ENCODE assay signal across 1 cellular context in the genomic region with DNA sequence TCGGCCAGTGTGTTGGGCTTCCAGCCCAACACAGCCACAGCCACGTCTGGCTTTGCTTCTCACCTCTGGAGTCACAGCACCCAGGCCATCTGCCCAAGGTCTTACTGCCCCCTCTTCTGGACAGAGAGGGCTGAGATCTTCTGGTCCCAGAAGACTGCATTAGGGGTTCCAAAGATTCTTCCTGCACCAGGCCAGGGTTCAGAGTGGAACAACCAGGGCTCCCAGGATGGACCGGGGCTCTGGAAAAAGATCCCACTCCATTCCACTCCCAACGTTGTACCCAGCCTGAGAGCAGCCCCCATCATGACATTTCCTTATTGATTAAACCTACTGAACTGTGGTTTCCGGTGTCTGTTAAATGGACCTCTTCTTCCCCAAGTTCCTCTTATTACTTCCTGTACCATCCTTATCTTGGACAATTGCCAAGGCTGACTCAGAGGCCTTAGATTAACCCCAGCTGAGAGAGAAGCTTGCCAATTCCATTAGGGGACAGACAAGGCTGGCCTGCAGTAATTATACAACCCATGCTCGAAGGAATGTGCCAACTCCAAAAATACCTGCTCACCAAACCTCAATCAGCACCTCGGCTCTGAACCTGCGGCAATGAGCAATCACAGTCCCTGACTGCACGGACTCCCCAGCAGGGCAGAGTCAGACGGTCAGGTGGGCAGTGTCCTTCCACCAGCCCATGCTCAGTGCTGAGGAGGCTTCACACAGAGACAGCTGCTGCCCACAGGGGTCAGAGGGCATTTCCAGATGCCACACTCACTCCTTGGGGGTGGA.
A peak's percentile ranks its signal among the peaks of the same experiment; 100 is the strongest.
TF ChIP-seq lines count a peak whose summit lies in the region.

No MANE protein-coding gene starts in this region.

TF ChIP-seq in K562, 482 proteins besides CTCF, POLR2A, EP300 and RAD21 (continued from another document and continues in another):
- TF ChIP-seq, protein P1, sequence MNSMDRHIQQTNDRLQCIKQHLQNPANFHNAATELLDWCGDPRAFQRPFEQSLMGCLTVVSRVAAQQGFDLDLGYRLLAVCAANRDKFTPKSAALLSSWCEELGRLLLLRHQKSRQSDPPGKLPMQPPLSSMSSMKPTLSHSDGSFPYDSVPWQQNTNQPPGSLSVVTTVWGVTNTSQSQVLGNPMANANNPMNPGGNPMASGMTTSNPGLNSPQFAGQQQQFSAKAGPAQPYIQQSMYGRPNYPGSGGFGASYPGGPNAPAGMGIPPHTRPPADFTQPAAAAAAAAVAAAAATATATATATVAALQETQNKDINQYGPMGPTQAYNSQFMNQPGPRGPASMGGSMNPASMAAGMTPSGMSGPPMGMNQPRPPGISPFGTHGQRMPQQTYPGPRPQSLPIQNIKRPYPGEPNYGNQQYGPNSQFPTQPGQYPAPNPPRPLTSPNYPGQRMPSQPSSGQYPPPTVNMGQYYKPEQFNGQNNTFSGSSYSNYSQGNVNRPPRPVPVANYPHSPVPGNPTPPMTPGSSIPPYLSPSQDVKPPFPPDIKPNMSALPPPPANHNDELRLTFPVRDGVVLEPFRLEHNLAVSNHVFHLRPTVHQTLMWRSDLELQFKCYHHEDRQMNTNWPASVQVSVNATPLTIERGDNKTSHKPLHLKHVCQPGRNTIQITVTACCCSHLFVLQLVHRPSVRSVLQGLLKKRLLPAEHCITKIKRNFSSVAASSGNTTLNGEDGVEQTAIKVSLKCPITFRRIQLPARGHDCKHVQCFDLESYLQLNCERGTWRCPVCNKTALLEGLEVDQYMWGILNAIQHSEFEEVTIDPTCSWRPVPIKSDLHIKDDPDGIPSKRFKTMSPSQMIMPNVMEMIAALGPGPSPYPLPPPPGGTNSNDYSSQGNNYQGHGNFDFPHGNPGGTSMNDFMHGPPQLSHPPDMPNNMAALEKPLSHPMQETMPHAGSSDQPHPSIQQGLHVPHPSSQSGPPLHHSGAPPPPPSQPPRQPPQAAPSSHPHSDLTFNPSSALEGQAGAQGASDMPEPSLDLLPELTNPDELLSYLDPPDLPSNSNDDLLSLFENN (IDR thresholded peaks at IDR 0.05; ENCODE audit: low read depth in 2 of 2, low read length in 2 of 2): peak in 1 of 2 experiments; percentile 22; a peak in 2 of 4 replicates
- no peak for TF ChIP-seq ZNF232 (CRISPR knock-in tag; IDR thresholded peaks at IDR 0.05)
- TF ChIP-seq, protein P2, sequence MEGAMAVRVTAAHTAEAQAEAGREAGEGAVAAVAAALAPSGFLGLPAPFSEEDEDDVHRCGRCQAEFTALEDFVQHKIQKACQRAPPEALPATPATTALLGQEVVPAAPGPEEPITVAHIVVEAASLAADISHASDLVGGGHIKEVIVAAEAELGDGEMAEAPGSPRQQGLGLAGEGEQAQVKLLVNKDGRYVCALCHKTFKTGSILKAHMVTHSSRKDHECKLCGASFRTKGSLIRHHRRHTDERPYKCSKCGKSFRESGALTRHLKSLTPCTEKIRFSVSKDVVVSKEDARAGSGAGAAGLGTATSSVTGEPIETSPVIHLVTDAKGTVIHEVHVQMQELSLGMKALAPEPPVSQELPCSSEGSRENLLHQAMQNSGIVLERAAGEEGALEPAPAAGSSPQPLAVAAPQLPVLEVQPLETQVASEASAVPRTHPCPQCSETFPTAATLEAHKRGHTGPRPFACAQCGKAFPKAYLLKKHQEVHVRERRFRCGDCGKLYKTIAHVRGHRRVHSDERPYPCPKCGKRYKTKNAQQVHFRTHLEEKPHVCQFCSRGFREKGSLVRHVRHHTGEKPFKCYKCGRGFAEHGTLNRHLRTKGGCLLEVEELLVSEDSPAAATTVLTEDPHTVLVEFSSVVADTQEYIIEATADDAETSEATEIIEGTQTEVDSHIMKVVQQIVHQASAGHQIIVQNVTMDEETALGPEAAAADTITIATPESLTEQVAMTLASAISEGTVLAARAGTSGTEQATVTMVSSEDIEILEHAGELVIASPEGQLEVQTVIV (CRISPR knock-in tag; IDR thresholded peaks at IDR 0.05; ENCODE audit: borderline replicate concordance): no peak
- no peak for TF ChIP-seq POLR2B (IDR thresholded peaks at IDR 0.05; ENCODE audit: low read depth, partially characterized antibody)
- TF ChIP-seq U2AF2 (optimal IDR thresholded peaks at IDR 0.05; ENCODE audit: low read depth, low read length): no peak
- TF ChIP-seq ZNF165 (CRISPR knock-in tag; IDR thresholded peaks at IDR 0.05; ENCODE audit: borderline replicate concordance): no peak
- peak; percentile 28 for TF ChIP-seq SAP30 (IDR thresholded peaks at IDR 0.05; ENCODE audit: borderline replicate concordance, insufficient read depth, low read depth, low read length, poor library complexity, severe bottlenecking)
- TF ChIP-seq PHB (CRISPR knock-in tag; IDR thresholded peaks at IDR 0.05): no peak
- no peak for TF ChIP-seq ZNF263 (CRISPR knock-in tag; IDR thresholded peaks at IDR 0.05; ENCODE audit: borderline replicate concordance)
- no peak for TF ChIP-seq POLR3A (IDR thresholded peaks at IDR 0.05; ENCODE audit: borderline replicate concordance, extremely low read depth, insufficient read depth, insufficient read length)
- TF ChIP-seq, protein P3, sequence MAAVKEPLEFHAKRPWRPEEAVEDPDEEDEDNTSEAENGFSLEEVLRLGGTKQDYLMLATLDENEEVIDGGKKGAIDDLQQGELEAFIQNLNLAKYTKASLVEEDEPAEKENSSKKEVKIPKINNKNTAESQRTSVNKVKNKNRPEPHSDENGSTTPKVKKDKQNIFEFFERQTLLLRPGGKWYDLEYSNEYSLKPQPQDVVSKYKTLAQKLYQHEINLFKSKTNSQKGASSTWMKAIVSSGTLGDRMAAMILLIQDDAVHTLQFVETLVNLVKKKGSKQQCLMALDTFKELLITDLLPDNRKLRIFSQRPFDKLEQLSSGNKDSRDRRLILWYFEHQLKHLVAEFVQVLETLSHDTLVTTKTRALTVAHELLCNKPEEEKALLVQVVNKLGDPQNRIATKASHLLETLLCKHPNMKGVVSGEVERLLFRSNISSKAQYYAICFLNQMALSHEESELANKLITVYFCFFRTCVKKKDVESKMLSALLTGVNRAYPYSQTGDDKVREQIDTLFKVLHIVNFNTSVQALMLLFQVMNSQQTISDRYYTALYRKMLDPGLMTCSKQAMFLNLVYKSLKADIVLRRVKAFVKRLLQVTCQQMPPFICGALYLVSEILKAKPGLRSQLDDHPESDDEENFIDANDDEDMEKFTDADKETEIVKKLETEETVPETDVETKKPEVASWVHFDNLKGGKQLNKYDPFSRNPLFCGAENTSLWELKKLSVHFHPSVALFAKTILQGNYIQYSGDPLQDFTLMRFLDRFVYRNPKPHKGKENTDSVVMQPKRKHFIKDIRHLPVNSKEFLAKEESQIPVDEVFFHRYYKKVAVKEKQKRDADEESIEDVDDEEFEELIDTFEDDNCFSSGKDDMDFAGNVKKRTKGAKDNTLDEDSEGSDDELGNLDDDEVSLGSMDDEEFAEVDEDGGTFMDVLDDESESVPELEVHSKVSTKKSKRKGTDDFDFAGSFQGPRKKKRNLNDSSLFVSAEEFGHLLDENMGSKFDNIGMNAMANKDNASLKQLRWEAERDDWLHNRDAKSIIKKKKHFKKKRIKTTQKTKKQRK (IDR thresholded peaks at IDR 0.05; ENCODE audit: borderline replicate concordance, low read depth, low read length): no peak
- TF ChIP-seq RCOR1 (IDR thresholded peaks at IDR 0.05; ENCODE audit: borderline replicate concordance in 1 of 2, low read depth in 2 of 2, low read length in 2 of 2): peak in 1 of 2 experiments; percentile 57; a peak in 1 of 4 replicates
- peak; percentile 56 for TF ChIP-seq SMC3 (conservative IDR thresholded peaks at IDR 0.05; ENCODE audit: insufficient read depth, low read depth, low read length)
- 0 out of 2 replicates have a peak, but pooled peaks have one; percentile 48 for TF ChIP-seq CXXC5 (CRISPR knock-in tag; IDR thresholded peaks at IDR 0.05)
- TF ChIP-seq SMAD3 (CRISPR knock-in tag; conservative IDR thresholded peaks at IDR 0.05): 0 out of 2 replicates have a peak, but pooled peaks have one; percentile 29
- no peak for TF ChIP-seq EP400 (IDR thresholded peaks at IDR 0.05)
- TF ChIP-seq GATAD2A (IDR thresholded peaks at IDR 0.05): 0 out of 2 replicates have a peak, but pooled peaks have one; percentile 17
- peak; percentile 56 for TF ChIP-seq NFE2 (IDR thresholded peaks at IDR 0.05; ENCODE audit: low read depth)
- TF ChIP-seq ZKSCAN8 (CRISPR knock-in tag; IDR thresholded peaks at IDR 0.05): peak; percentile 80
- TF ChIP-seq ZNF217 (CRISPR knock-in tag; IDR thresholded peaks at IDR 0.05): no peak
- TF ChIP-seq TRIM28 (IDR thresholded peaks at IDR 0.05): peak; percentile 61; the same call in 1 of the 2 replicates
- no peak for TF ChIP-seq ZFP36 (IDR thresholded peaks at IDR 0.05; ENCODE audit: low read depth, low read length, partially characterized antibody)
- peak; percentile 81 for TF ChIP-seq SMARCC2 (IDR thresholded peaks at IDR 0.05; ENCODE audit: low read depth)
- no peak for TF ChIP-seq RFX1 (IDR thresholded peaks at IDR 0.05)
- peak in 1 of 2 experiments; percentile 61; a peak in 2 of 4 replicates for TF ChIP-seq KDM1A (IDR thresholded peaks at IDR 0.05)
- TF ChIP-seq, protein P4, sequence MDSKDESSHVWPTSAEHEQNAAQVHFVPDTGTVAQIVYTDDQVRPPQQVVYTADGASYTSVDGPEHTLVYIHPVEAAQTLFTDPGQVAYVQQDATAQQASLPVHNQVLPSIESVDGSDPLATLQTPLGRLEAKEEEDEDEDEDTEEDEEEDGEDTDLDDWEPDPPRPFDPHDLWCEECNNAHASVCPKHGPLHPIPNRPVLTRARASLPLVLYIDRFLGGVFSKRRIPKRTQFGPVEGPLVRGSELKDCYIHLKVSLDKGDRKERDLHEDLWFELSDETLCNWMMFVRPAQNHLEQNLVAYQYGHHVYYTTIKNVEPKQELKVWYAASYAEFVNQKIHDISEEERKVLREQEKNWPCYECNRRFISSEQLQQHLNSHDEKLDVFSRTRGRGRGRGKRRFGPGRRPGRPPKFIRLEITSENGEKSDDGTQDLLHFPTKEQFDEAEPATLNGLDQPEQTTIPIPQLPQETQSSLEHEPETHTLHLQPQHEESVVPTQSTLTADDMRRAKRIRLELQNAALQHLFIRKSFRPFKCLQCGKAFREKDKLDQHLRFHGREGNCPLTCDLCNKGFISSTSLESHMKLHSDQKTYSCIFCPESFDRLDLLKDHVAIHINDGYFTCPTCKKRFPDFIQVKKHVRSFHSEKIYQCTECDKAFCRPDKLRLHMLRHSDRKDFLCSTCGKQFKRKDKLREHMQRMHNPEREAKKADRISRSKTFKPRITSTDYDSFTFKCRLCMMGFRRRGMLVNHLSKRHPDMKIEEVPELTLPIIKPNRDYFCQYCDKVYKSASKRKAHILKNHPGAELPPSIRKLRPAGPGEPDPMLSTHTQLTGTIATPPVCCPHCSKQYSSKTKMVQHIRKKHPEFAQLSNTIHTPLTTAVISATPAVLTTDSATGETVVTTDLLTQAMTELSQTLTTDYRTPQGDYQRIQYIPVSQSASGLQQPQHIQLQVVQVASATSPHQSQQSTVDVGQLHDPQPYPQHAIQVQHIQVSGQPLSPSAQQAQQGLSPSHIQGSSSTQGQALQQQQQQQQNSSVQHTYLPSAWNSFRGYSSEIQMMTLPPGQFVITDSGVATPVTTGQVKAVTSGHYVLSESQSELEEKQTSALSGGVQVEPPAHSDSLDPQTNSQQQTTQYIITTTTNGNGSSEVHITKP (IDR thresholded peaks at IDR 0.05; ENCODE audit: partially characterized antibody): peak; percentile 43
- TF ChIP-seq KAT8 (IDR thresholded peaks at IDR 0.05; ENCODE audit: low read depth): peak; percentile 26; the same call in 1 of the 2 replicates
- TF ChIP-seq, protein P5, sequence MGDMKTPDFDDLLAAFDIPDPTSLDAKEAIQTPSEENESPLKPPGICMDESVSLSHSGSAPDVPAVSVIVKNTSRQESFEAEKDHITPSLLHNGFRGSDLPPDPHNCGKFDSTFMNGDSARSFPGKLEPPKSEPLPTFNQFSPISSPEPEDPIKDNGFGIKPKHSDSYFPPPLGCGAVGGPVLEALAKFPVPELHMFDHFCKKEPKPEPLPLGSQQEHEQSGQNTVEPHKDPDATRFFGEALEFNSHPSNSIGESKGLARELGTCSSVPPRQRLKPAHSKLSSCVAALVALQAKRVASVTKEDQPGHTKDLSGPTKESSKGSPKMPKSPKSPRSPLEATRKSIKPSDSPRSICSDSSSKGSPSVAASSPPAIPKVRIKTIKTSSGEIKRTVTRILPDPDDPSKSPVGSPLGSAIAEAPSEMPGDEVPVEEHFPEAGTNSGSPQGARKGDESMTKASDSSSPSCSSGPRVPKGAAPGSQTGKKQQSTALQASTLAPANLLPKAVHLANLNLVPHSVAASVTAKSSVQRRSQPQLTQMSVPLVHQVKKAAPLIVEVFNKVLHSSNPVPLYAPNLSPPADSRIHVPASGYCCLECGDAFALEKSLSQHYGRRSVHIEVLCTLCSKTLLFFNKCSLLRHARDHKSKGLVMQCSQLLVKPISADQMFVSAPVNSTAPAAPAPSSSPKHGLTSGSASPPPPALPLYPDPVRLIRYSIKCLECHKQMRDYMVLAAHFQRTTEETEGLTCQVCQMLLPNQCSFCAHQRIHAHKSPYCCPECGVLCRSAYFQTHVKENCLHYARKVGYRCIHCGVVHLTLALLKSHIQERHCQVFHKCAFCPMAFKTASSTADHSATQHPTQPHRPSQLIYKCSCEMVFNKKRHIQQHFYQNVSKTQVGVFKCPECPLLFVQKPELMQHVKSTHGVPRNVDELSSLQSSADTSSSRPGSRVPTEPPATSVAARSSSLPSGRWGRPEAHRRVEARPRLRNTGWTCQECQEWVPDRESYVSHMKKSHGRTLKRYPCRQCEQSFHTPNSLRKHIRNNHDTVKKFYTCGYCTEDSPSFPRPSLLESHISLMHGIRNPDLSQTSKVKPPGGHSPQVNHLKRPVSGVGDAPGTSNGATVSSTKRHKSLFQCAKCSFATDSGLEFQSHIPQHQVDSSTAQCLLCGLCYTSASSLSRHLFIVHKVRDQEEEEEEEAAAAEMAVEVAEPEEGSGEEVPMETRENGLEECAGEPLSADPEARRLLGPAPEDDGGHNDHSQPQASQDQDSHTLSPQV (IDR thresholded peaks at IDR 0.05): 0 out of 2 replicates have a peak, but pooled peaks have one; percentile 58
- no peak; the same call in 1 of the 2 replicates for TF ChIP-seq MIER1 (IDR thresholded peaks at IDR 0.05; ENCODE audit: low read depth)
- TF ChIP-seq, protein P6, sequence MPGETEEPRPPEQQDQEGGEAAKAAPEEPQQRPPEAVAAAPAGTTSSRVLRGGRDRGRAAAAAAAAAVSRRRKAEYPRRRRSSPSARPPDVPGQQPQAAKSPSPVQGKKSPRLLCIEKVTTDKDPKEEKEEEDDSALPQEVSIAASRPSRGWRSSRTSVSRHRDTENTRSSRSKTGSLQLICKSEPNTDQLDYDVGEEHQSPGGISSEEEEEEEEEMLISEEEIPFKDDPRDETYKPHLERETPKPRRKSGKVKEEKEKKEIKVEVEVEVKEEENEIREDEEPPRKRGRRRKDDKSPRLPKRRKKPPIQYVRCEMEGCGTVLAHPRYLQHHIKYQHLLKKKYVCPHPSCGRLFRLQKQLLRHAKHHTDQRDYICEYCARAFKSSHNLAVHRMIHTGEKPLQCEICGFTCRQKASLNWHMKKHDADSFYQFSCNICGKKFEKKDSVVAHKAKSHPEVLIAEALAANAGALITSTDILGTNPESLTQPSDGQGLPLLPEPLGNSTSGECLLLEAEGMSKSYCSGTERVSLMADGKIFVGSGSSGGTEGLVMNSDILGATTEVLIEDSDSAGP (CRISPR knock-in tag; IDR thresholded peaks at IDR 0.05): no peak
- TF ChIP-seq SP2 (IDR thresholded peaks at IDR 0.05; ENCODE audit: extremely low read depth, low read depth, low read length, poor library complexity, severe bottlenecking): no peak
- no peak for TF ChIP-seq SUPT5H (IDR thresholded peaks at IDR 0.05)
- no peak for TF ChIP-seq RBM39 (optimal IDR thresholded peaks at IDR 0.05; ENCODE audit: low read depth, low read length)
- TF ChIP-seq CSDE1 (IDR thresholded peaks at IDR 0.05): no peak
- no peak for TF ChIP-seq U2AF1 (optimal IDR thresholded peaks at IDR 0.05; ENCODE audit: low read depth, low read length)
- no peak for TF ChIP-seq ADNP (tag; IDR thresholded peaks at IDR 0.05)
- TF ChIP-seq POLR2AphosphoS2 (IDR thresholded peaks at IDR 0.05; ENCODE audit: low read length): no peak
- TF ChIP-seq CBX3 (IDR thresholded peaks at IDR 0.05; ENCODE audit: borderline replicate concordance in 1 of 2, low read length in 2 of 2): peak in 1 of 2 experiments; percentile 10; a peak in 1 of 3 replicates
- no peak for TF ChIP-seq PCBP2 (IDR thresholded peaks at IDR 0.05; ENCODE audit: low read depth, low read length, poor library complexity, severe bottlenecking)
- TF ChIP-seq ZEB2 (IDR thresholded peaks at IDR 0.05): peak; percentile 30; the same call in 1 of the 2 replicates
